Comparison of ENCODE assay signal across 15 cellular contexts in the genomic region with DNA sequence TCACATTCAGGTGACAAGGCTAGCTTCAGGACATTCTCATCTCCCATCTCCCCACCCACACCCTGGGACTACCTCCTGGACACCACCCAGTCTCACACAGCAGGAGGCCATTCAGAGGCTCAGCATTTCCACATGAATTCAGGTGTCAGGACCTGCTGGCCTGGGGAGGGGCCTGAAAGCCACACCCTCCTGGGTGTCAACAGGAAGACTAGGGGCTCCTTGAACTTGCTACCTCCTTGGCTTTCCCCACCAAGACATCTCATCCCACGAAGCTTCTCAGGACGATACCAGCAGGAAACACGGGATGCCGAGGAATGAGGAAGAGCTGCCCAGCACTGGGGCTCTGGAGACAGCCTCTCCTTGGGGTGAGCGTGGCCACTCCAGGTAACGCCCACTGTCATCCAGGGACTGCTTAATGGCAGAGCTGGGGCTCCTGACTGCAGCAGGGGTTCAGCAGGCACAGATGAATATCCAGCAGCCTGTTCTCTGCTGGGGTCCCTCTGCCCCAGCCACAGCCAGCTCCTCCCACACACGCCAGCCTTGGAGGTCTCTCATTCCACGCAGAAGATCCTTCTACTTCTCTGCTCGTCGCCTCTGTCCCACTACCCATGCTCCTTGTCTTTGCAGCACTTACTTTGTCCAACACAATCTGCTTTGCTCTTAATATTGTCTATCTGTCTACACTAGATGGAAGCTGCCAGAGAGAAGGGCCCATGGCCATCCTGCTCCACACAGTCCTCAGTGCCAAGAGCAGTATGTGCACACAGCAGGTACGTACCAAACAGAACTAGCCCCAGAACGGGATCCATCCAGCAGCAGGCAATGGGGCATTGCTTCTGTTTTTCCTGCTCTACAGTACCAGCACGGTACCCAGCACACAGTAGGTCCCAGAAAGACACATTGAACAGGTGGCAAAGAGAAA.
DNase-seq lines count a peak whose midpoint lies in the region; ATAC-seq, FAIRE-seq and TF ChIP-seq lines count a peak whose summit lies in the region.
"Had no signal": no experiment of that assay in that cellular context is flagged by ENCODE, and none has a peak within 500 bp of the region (broad histone marks: within the 10 kb centered on the region; RNA-seq: fewer than 3 reads in every experiment).

No MANE protein-coding gene starts in this region.

- H3K4me3 Mint-ChIP-seq in activated CD4-positive, alpha-beta T cell treated with anti-CD3 and anti-CD28 coated beads for 36 hours: no peak overlapping the region

- H3K4me2 ChIP-seq in keratinocyte (ENCODE audit: control insufficient read depth, extremely low read depth, insufficient read depth, low read depth, low read length): peak overlapping the region; percentile 72
- H3K4me2 ChIP-seq: A549, hepatocyte had no signal

- intact Hi-C loops in activated CD4-positive, alpha-beta T cell treated with anti-CD3 and anti-CD28 coated beads for 36 hours (cut with DNase I, micrococcal nuclease): no loop called here
- intact Hi-C loops in breast epithelium (cut with DNase I; ENCODE audit: low total_unique reads): loop anchor here (10.0 kb wide), 1 partner anchor 79 kb away; no protein-coding TSS in a partner anchor

- H3K27me3 Mint-ChIP-seq in activated CD4-positive, alpha-beta T cell treated with anti-CD3 and anti-CD28 coated beads for 36 hours: no peaks in the 10 kb centered on the region

- H2AFZ ChIP-seq in keratinocyte (ENCODE audit: control insufficient read depth, low read length): no peak overlapping the region
- H2AFZ ChIP-seq: hepatocyte had no signal

- no peak for TF ChIP-seq POLR2A in breast epithelium (IDR thresholded peaks at IDR 0.05)

- POLR2A ChIA-PET in activated CD4-positive, alpha-beta T cell treated with anti-CD3 and anti-CD28 coated beads for 36 hours (lab: Charles Lee): no interaction called here

- no peaks in the 10 kb centered on the region for H3K9me1 ChIP-seq in keratinocyte (ENCODE audit: control insufficient read depth, extremely low read depth, insufficient read depth, low read length)

- H3K4me3 ChIP-seq in breast epithelium (no peak overlapping the region), keratinocyte (ENCODE audit: control insufficient read depth in 2 of 3, extremely low read depth in 1 of 3, insufficient read depth in 2 of 3, low read depth in 1 of 3, low read length in 3 of 3) (peak overlapping the region in 1 of 3 experiments; percentile 9)
- H3K4me3 ChIP-seq: A549, hepatocyte, tibial artery had no signal

- H3K9me3 ChIP-seq in breast epithelium (no peaks in the 10 kb centered on the region), keratinocyte (ENCODE audit: control insufficient read depth, low read depth, low read length) (no peaks in the 10 kb centered on the region)
- H3K9me3 ChIP-seq: A549, tibial artery had no signal

- peaks cover 15% of the 10 kb centered on the region for H3K79me2 ChIP-seq in keratinocyte (ENCODE audit: control insufficient read depth, insufficient read depth, low read length)

- peak overlapping the region; percentile 33 for H3K27ac Mint-ChIP-seq in activated CD4-positive, alpha-beta T cell treated with anti-CD3 and anti-CD28 coated beads for 36 hours

- H3K36me3 Mint-ChIP-seq in activated CD4-positive, alpha-beta T cell treated with anti-CD3 and anti-CD28 coated beads for 36 hours (ENCODE audit: low read depth): peaks cover 1% of the 10 kb centered on the region

- H3K27ac ChIP-seq in breast epithelium: peak overlapping the region; percentile 79 to 80
- peak overlapping the region; percentile 89 for H3K27ac ChIP-seq in keratinocyte (ENCODE audit: control insufficient read depth, insufficient read depth, low read length)
- peak overlapping the region; percentile 98 for H3K27ac ChIP-seq in substantia nigra (ENCODE audit: low read depth, low read length, poor library complexity, severe bottlenecking)
- H3K27ac ChIP-seq: A549, hepatocyte, tibial artery had no signal

- no peaks in the 10 kb centered on the region for H3K36me3 ChIP-seq in breast epithelium
- peaks cover 2 to 7% of the 10 kb centered on the region in 2 experiments for H3K36me3 ChIP-seq in keratinocyte (ENCODE audit: control insufficient read depth in 2 of 2, extremely low read depth in 1 of 2, insufficient read depth in 2 of 2, low read length in 2 of 2)
- H3K36me3 ChIP-seq: tibial artery had no signal

- peaks cover 77% of the 10 kb centered on the region for H3K4me1 Mint-ChIP-seq in activated CD4-positive, alpha-beta T cell treated with anti-CD3 and anti-CD28 coated beads for 36 hours

- no peak for FAIRE-seq in keratinocyte (lab: Jason Lieb, UNC)
- FAIRE-seq: A549 had no signal

- ATAC-seq in activated CD4-positive, alpha-beta T cell treated with anti-CD3 and anti-CD28 coated beads for 36 hours: no peak
- ATAC-seq: A549 had no signal

- CTCF ChIA-PET in activated CD4-positive, alpha-beta T cell treated with anti-CD3 and anti-CD28 coated beads for 36 hours (lab: Charles Lee): interaction anchor here (0.6 to 1.0 kb wide), 2 partner anchors 33 to 86 kb away, joined by 3 to 4 read pairs; no protein-coding TSS in a partner anchor

- no peaks in the 10 kb centered on the region for H4K20me1 ChIP-seq in keratinocyte (ENCODE audit: control insufficient read depth, extremely low read depth, insufficient read depth, low read length)

- H3K4me1 ChIP-seq in breast epithelium (peaks cover 6 to 23% of the 10 kb centered on the region in 2 donors), keratinocyte (ENCODE audit: control insufficient read depth, extremely low read depth, insufficient read depth, low read length) (peaks cover 27% of the 10 kb centered on the region)
- H3K4me1 ChIP-seq: A549 had no signal

- peak overlapping the region; percentile 77 for H3K9ac ChIP-seq in keratinocyte (ENCODE audit: control insufficient read depth, extremely low read depth, insufficient read depth, low read length)

- DNase-seq in activated CD4-positive, alpha-beta T cell treated with anti-CD3 and anti-CD28 coated beads for 36 hours: no peak
- no peak for DNase-seq in activated CD4-positive, alpha-beta T cell treated with anti-CD3 and anti-CD28 coated beads, Interleukin-2, amount 50 U/mL, for 4 hours
- DNase-seq in breast epithelium (ENCODE audit: low spot score in 2 of 2) (no peak), keratinocyte (ENCODE audit: low read depth, low spot score) (no peak), substantia nigra (lab: John Stamatoyannopoulos, UW) (no peak), activated gamma-delta T cell (lab: John Stamatoyannopoulos, UW) (no peak), HUDEP-2 (lab: John Stamatoyannopoulos, UW; ENCODE audit: unreplicated experiment in 76 of 76) (no peak)
- no peak for DNase-seq in stimulated activated CD4-positive, alpha-beta T cell treated with anti-CD3 and anti-CD28 coated beads, Interleukin-15, amount 100 ng/mL, for 24 hours
- DNase-seq: DMS 273 treated with DMSO at 0.1 percent for 48 hours, NCI-H446 treated with DMSO at 0.1 percent for 48 hours, retina, RPMI8226, tibial artery had no signal

- TF ChIP-seq CTCF in breast epithelium (IDR thresholded peaks at IDR 0.05) (no peak), keratinocyte (optimal IDR thresholded peaks at IDR 0.05 in 1 of 3, IDR thresholded peaks at IDR 0.05 in 1 of 3, conservative IDR thresholded peaks at IDR 0.05 in 1 of 3; ENCODE audit: extremely low read depth in 1 of 3, insufficient read depth in 2 of 3, low read length in 3 of 3) (no peak)

- H3K27me3 ChIP-seq in breast epithelium (no peaks in the 10 kb centered on the region), keratinocyte (ENCODE audit: control insufficient read depth, extremely low read depth, insufficient read depth, low read length) (no peaks in the 10 kb centered on the region)
- H3K27me3 ChIP-seq: hepatocyte, tibial artery had no signal

- no peaks in the 10 kb centered on the region for H3K9me3 Mint-ChIP-seq in activated CD4-positive, alpha-beta T cell treated with anti-CD3 and anti-CD28 coated beads for 36 hours (ENCODE audit: low read depth)

- dilution Hi-C loops in keratinocyte (cut with MboI; ENCODE audit: extremely low pct_ligation_motif_present, low sequenced_read_pairs): no loop called here
